In the genomic region with DNA sequence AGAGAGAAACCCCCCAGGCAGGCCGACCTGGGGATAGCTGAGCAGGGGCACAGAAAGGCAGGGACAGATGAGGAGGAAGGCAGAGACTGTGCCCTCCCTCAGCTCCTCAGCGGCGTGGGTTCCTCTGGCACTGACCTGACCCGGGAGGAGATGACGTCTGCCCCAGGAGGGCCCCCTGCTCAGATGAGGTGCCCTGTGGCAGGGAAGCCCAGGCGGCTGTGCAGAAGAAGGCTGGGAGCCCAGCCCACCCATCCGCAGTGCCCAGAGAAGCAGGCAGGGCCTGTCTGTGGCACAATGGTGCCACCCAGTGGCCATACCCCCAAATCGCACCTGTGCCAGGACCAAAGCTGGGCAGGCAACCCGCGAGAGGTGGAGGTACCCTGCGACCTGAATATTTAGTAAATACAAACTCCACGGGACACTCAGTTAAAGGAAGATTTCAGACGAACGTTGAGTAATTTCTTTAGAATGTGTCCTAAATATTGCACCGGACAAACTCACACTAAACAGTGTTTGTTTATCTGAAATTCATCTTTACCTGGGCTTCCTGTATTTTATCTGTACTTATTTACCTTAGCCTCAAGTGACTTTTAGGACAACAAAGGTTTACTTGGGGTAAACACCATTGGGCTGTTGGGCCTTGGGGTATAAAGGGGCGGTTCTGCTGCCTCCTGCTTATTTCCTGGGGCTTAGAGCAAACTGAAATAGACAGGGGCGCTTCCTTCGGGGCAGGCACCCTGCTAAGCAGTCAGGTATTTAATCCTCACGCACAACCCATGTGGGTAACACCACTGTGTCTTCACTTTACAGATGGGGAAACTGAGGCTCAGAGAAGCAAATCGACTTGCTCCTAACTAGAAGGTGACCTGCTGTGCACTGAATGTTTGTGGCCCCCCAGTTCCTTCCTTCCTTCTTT, we compare ENCODE assay signal across 8 cellular contexts. TPM values are rescaled to one million over a fixed set of nuclear protein-coding genes. Genes with fewer than 3 reads are reported as not detected.
DNase-seq lines count a peak whose midpoint lies in the region; ATAC-seq and TF ChIP-seq lines count a peak whose summit lies in the region.

No MANE protein-coding gene starts in this region.

- DNase-seq in G401 (ENCODE audit: low spot score) (peak; percentile 40), LNCaP clone FGC (ENCODE audit: low read depth) (no peak), activated B cell treated with CpG ODN at 0.5 μM for 24 hours (peak; percentile 57), left lobe of liver (ENCODE audit: low spot score) (peak; percentile 72), SHP77 treated with DMSO at 0.1 percent for 48 hours (lab: John Stamatoyannopoulos, UW) (no peak)
- peak; percentile 19 for DNase-seq in central memory CD4-positive, alpha-beta T cell
- DNase-seq in stimulated activated CD4-positive, alpha-beta T cell treated with anti-CD3 and anti-CD28 coated beads, Interleukin-4, amount 100 ng/mL, for 48 hours (ENCODE audit: low read depth in 2 of 2): peak; percentile 60 to 72

- POLR2A ChIA-PET in activated B cell treated with CpG ODN at 0.5 μM for 24 hours (lab: Charles Lee): no interaction called here

- H3K36me3 Mint-ChIP-seq in activated B cell treated with CpG ODN at 0.5 μM for 24 hours (ENCODE audit: low read depth): no peaks in the 10 kb centered on the region

- H3K27ac Mint-ChIP-seq in activated B cell treated with CpG ODN at 0.5 μM for 24 hours: no peak overlapping the region

- H3K27me3 Mint-ChIP-seq in activated B cell treated with CpG ODN at 0.5 μM for 24 hours: peaks cover 5% of the 10 kb centered on the region

- peak; percentile 81 for ATAC-seq in GM21786 (IDR thresholded peaks at IDR 0.05; ENCODE audit: unreplicated experiment)
- peak; percentile 82 for ATAC-seq in activated B cell treated with CpG ODN at 0.5 μM for 24 hours (ENCODE audit: low read depth)
- ATAC-seq in left lobe of liver: peak; percentile 96

- CTCF ChIA-PET in activated B cell treated with CpG ODN at 0.5 μM for 24 hours (lab: Charles Lee): interaction anchor here (0.6 to 1.2 kb wide), 6 partner anchors 11 to 1527 kb away, joined by 3 read pairs; no protein-coding TSS in a partner anchor

- no peak overlapping the region for H3K4me3 Mint-ChIP-seq in activated B cell treated with CpG ODN at 0.5 μM for 24 hours

- H3K4me3 ChIP-seq in LNCaP clone FGC (ENCODE audit: low read depth, low read length): no peak overlapping the region

- peak; percentile 94 for TF ChIP-seq CTCF in LNCaP clone FGC (IDR thresholded peaks at IDR 0.05; ENCODE audit: control insufficient read depth, extremely low read depth, insufficient read depth)
- TF ChIP-seq CTCF in activated B cell treated with CpG ODN at 0.5 μM for 24 hours (IDR thresholded peaks at IDR 0.05): peak; percentile 43

- in situ Hi-C loops in G401 (cut with HindIII; ENCODE audit: low sequenced_read_pairs): no loop called here

- H3K9me3 Mint-ChIP-seq in activated B cell treated with CpG ODN at 0.5 μM for 24 hours: peaks cover 3% of the 10 kb centered on the region

- intact Hi-C loops in activated B cell treated with CpG ODN at 0.5 μM for 24 hours (cut with micrococcal nuclease): loop anchor here (2.0 to 10.0 kb wide), 3 partner anchors 313 to 1115 kb away; no protein-coding TSS in a partner anchor

- no peaks in the 10 kb centered on the region for H3K4me1 Mint-ChIP-seq in activated B cell treated with CpG ODN at 0.5 μM for 24 hours

RNA-seq across cellular contexts. Expression of a gene that starts 46.5 kb away (rescaled TPM):
- total RNA-seq in G401 (2014; rRNA removed; shearing (Covaris generic)): 0.80 TPM in 1 of 2 replicates, not detected in the other
- total RNA-seq in activated B cell treated with CpG ODN at 0.5 μM for 24 hours (not detected in 2 replicates), left lobe of liver (not detected)

Comparison
In these comparisons a context has a peak if more than half of its experiments do, and no peak if none do; other contexts are left out.
1. DNase-seq: peak in G401 (single experiment), activated B cell treated with CpG ODN at 0.5 μM for 24 hours (single experiment), central memory CD4-positive, alpha-beta T cell (single experiment), left lobe of liver (single experiment) and stimulated activated CD4-positive, alpha-beta T cell treated with anti-CD3 and anti-CD28 coated beads, Interleukin-4, amount 100 ng/mL, for 48 hours (2 of 2); none in LNCaP clone FGC (single experiment) and SHP77 treated with DMSO at 0.1 percent for 48 hours (single experiment).
2. Peak in every context shown above with its lines, with median percentiles within 50 percentile points of each other: ATAC-seq.